Comparison of ENCODE assay signal across 19 cellular contexts in the genomic region with DNA sequence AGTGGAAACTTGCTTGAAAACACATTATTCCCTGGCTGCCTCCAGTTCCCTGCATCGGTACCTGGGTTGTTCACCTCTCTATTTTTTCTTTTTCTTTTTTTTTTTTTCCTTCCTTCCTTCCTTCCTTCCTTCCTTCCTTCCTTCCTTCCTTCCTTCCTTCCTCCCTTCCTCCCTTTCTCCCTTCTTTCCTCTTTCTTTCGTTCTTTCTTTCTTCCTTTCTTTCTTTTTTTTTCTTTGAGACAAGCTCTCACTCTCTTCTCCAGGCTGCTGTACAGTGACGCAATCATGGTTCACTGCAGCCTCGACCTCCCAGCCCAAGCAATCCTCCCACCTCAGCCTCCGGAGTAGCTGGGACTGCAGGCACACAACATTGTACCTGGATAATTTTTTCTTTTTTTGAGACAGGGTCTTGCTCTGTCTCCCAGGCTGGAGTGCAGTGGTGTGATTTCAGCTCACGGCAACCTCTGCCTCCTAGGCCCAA. TPM values are rescaled to one million over a fixed set of nuclear protein-coding genes. Genes with fewer than 3 reads are reported as not detected.
DNase-seq lines count a peak whose midpoint lies in the region; ATAC-seq lines count a peak whose summit lies in the region.
"Had no signal": no experiment of that assay in that cellular context is flagged by ENCODE, and none has a peak within 500 bp of the region (broad histone marks: within the 10 kb centered on the region; RNA-seq: fewer than 3 reads in every experiment).

No MANE protein-coding gene starts in this region.

- peaks cover 3% of the 10 kb centered on the region for H3K27me3 Mint-ChIP-seq in activated naive CD4-positive, alpha-beta T cell treated with anti-CD3 and anti-CD28 coated beads for 36 hours (ENCODE audit: low read depth)
- H3K27me3 Mint-ChIP-seq in activated naive CD8-positive, alpha-beta T cell treated with anti-CD3 and anti-CD28 coated beads, Interleukin-2, amount 50 U/mL, for 24 hours, result peaks cover 10% of the 10 kb centered on the region

- peaks cover 50% of the 10 kb centered on the region for H3K4me1 Mint-ChIP-seq in activated naive CD4-positive, alpha-beta T cell treated with anti-CD3 and anti-CD28 coated beads for 36 hours (ENCODE audit: low read depth)
- H3K4me1 Mint-ChIP-seq in activated naive CD8-positive, alpha-beta T cell treated with anti-CD3 and anti-CD28 coated beads, Interleukin-2, amount 50 U/mL, for 24 hours, result peaks cover 53% of the 10 kb centered on the region
- peaks cover 52% of the 10 kb centered on the region for H3K4me1 Mint-ChIP-seq in stimulated activated effector memory CD8-positive, alpha-beta T cell treated with anti-CD3 and anti-CD28 coated beads, Interleukin-12 subunit alpha, Interleukin-12 subunit beta, amount 100 ng/mL, for 72 hours

- peak overlapping the region; percentile 61 for H3K27ac ChIP-seq in KOPT-K1 (ENCODE audit: low read depth, low read length, poor library complexity, severe bottlenecking)
- H3K27ac ChIP-seq: coronary artery, right atrium auricular region had no signal

- peaks cover 4% of the 10 kb centered on the region for H3K36me3 Mint-ChIP-seq in activated naive CD4-positive, alpha-beta T cell treated with anti-CD3 and anti-CD28 coated beads for 36 hours (ENCODE audit: low read depth)
- peaks cover 7% of the 10 kb centered on the region for H3K36me3 Mint-ChIP-seq in activated naive CD8-positive, alpha-beta T cell treated with anti-CD3 and anti-CD28 coated beads, Interleukin-2, amount 50 U/mL, for 24 hours (ENCODE audit: low read depth)
- peaks cover 30% of the 10 kb centered on the region for H3K36me3 Mint-ChIP-seq in stimulated activated effector memory CD8-positive, alpha-beta T cell treated with anti-CD3 and anti-CD28 coated beads, Interleukin-12 subunit alpha, Interleukin-12 subunit beta, amount 100 ng/mL, for 72 hours

- peak overlapping the region; percentile 93 for H3K27ac Mint-ChIP-seq in activated naive CD4-positive, alpha-beta T cell treated with anti-CD3 and anti-CD28 coated beads for 36 hours
- peak overlapping the region; percentile 64 for H3K27ac Mint-ChIP-seq in activated naive CD8-positive, alpha-beta T cell treated with anti-CD3 and anti-CD28 coated beads, Interleukin-2, amount 50 U/mL, for 24 hours
- peak overlapping the region; percentile 94 for H3K27ac Mint-ChIP-seq in stimulated activated effector memory CD8-positive, alpha-beta T cell treated with anti-CD3 and anti-CD28 coated beads, Interleukin-12 subunit alpha, Interleukin-12 subunit beta, amount 100 ng/mL, for 72 hours

- H3K9me3 ChIP-seq in KOPT-K1 (ENCODE audit: insufficient read depth, low read length, poor library complexity, severe bottlenecking), result no peaks in the 10 kb centered on the region

- CTCF ChIA-PET in activated naive CD4-positive, alpha-beta T cell treated with anti-CD3 and anti-CD28 coated beads for 36 hours (lab: Charles Lee), result interaction anchor here (0.6 to 2.1 kb wide), 5 partner anchors 49 to 716 kb away, joined by 3 to 7 read pairs (median 6); a partner anchor contains a TSS

- H3K36me3 ChIP-seq in KOPT-K1 (ENCODE audit: insufficient read depth, low read length), result no peaks in the 10 kb centered on the region; the same call in 1 of the 2 replicates
- H3K36me3 ChIP-seq: right atrium auricular region had no signal

- DNase-seq in activated naive CD4-positive, alpha-beta T cell treated with anti-CD3 and anti-CD28 coated beads for 36 hours, result no peak
- DNase-seq in activated naive CD4-positive, alpha-beta T cell treated with Interleukin-2 at 50 U/mL for 16 hours, result no peak
- DNase-seq in activated naive CD8-positive, alpha-beta T cell treated with anti-CD3 and anti-CD28 coated beads, Interleukin-2, amount 50 U/mL, for 24 hours, result no peak
- DNase-seq in stimulated activated effector memory CD8-positive, alpha-beta T cell treated with anti-CD3 and anti-CD28 coated beads, Interleukin-12 subunit alpha, Interleukin-12 subunit beta, amount 100 ng/mL, for 72 hours (ENCODE audit: low spot score in 2 of 2), result no peak
- DNase-seq in DMS79 treated with DMSO at 0.1 percent for 48 hours (lab: John Stamatoyannopoulos, UW), result no peak
- DNase-seq: foreskin melanocyte, H7, NCI-H1417, NCI-H526 treated with DMSO at 0.1 percent for 48 hours, nucleus accumbens, substantia nigra had no signal

- intact Hi-C loops in activated naive CD4-positive, alpha-beta T cell treated with anti-CD3 and anti-CD28 coated beads for 36 hours (cut with micrococcal nuclease), result loop anchor here (1.0 to 5.0 kb wide), 9 partner anchors 35 to 611 kb away; no protein-coding TSS in a partner anchor

- H3K9me3 Mint-ChIP-seq in activated naive CD4-positive, alpha-beta T cell treated with anti-CD3 and anti-CD28 coated beads for 36 hours, result no peaks in the 10 kb centered on the region
- no peaks in the 10 kb centered on the region for H3K9me3 Mint-ChIP-seq in activated naive CD8-positive, alpha-beta T cell treated with anti-CD3 and anti-CD28 coated beads, Interleukin-2, amount 50 U/mL, for 24 hours
- H3K9me3 Mint-ChIP-seq in stimulated activated effector memory CD8-positive, alpha-beta T cell treated with anti-CD3 and anti-CD28 coated beads, Interleukin-12 subunit alpha, Interleukin-12 subunit beta, amount 100 ng/mL, for 72 hours, result peaks cover 3% of the 10 kb centered on the region

- no peak for ATAC-seq in activated naive CD8-positive, alpha-beta T cell treated with anti-CD3 and anti-CD28 coated beads, Interleukin-2, amount 50 U/mL, for 24 hours
- ATAC-seq in stimulated activated effector memory CD8-positive, alpha-beta T cell treated with anti-CD3 and anti-CD28 coated beads, Interleukin-12 subunit alpha, Interleukin-12 subunit beta, amount 100 ng/mL, for 72 hours, result no peak
- ATAC-seq in HG02840 (IDR thresholded peaks at IDR 0.05; ENCODE audit: low FRiP score, unreplicated experiment), result no peak
- ATAC-seq in GM19023 (IDR thresholded peaks at IDR 0.05; ENCODE audit: unreplicated experiment), result no peak
- ATAC-seq: left lobe of liver had no signal

- no peak overlapping the region for H3K4me3 Mint-ChIP-seq in activated naive CD4-positive, alpha-beta T cell treated with anti-CD3 and anti-CD28 coated beads for 36 hours
- H3K4me3 Mint-ChIP-seq in activated naive CD8-positive, alpha-beta T cell treated with anti-CD3 and anti-CD28 coated beads, Interleukin-2, amount 50 U/mL, for 24 hours, result peak overlapping the region; percentile 38
- H3K4me3 Mint-ChIP-seq in stimulated activated effector memory CD8-positive, alpha-beta T cell treated with anti-CD3 and anti-CD28 coated beads, Interleukin-12 subunit alpha, Interleukin-12 subunit beta, amount 100 ng/mL, for 72 hours, result peak overlapping the region; percentile 82

RNA-seq across cellular contexts. Expression of a gene that starts 3.4 kb away (rescaled TPM):
- 10 to 100 TPM; 63.2 to 66.2 TPM for total RNA-seq in activated naive CD4-positive, alpha-beta T cell treated with anti-CD3 and anti-CD28 coated beads for 36 hours
- total RNA-seq: H7 had no signal

RNA-seq across cellular contexts. Expression of a gene that starts 11.5 kb away (rescaled TPM):
- total RNA-seq in activated naive CD4-positive, alpha-beta T cell treated with anti-CD3 and anti-CD28 coated beads for 36 hours, result under 1 TPM; 0.07 TPM
- total RNA-seq: astrocyte, H7, OCI-LY7, right atrium auricular region had no signal

RNA-seq across cellular contexts. Expression of a gene that starts 18.0 kb away (rescaled TPM):
- total RNA-seq in activated naive CD4-positive, alpha-beta T cell treated with anti-CD3 and anti-CD28 coated beads for 36 hours, result 10 to 100 TPM; 16.5 to 16.7 TPM

RNA-seq across cellular contexts. Expression of a gene that starts 40.6 kb away (rescaled TPM):
- under 1 TPM; 0.17 to 0.29 TPM for total RNA-seq in activated naive CD4-positive, alpha-beta T cell treated with anti-CD3 and anti-CD28 coated beads for 36 hours
- total RNA-seq: astrocyte, H7, OCI-LY7, right atrium auricular region had no signal

RNA-seq across cellular contexts. Expression of a gene that starts 49.0 kb away (rescaled TPM):
- total RNA-seq in activated naive CD4-positive, alpha-beta T cell treated with anti-CD3 and anti-CD28 coated beads for 36 hours, result 100 to 1,000 TPM; 127 to 140 TPM
